1 cellular context compared by ENCODE assay signal in the genomic region with DNA sequence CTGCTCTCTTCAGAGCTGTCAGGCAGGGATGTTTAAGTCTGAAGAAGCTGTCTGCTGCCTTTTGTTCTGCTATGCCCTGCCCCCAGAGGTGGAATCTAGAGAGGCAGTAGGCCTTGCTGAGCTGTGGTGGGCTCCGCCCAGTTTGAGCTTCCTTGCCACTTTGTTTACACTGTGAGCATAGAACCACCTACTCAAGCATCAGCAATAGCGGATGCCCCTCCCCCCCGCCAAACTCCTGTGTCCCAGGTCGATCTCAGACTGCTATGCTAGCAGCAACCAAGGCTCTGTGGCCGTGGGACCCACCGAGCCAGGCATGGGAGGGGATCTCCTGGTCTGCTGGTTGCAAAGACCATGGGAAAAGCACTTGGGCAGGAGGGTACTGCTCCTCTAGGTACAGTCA.
TF ChIP-seq lines count a peak whose summit lies in the region.

No MANE protein-coding gene starts in this region.

TF ChIP-seq in H1, 55 proteins besides CTCF, POLR2A, EP300 and RAD21:
- TF ChIP-seq RBBP5 (IDR thresholded peaks at IDR 0.05; ENCODE audit: borderline replicate concordance, low read depth, low read length) (peak; percentile 71; the same call in 1 of the 2 replicates), ASH2L (IDR thresholded peaks at IDR 0.05; ENCODE audit: low read length) (peak; percentile 46)
